ENCODE assay signal across 8 cellular contexts in genomic region chr12:108803428-108804105, GRCh38. TPM values are rescaled to one million over a fixed set of nuclear protein-coding genes. Genes with fewer than 3 reads are reported as not detected.
A peak's percentile ranks its signal among the peaks of the same experiment; 100 is the strongest.
DNase-seq lines count a peak whose midpoint lies in the region; ATAC-seq, FAIRE-seq and TF ChIP-seq lines count a peak whose summit lies in the region.

No MANE protein-coding gene starts in this region.

- peak; percentile 72 for DNase-seq in D721Med (ENCODE audit: insufficient read length, low spot score)
- DNase-seq in NCI-H446 (lab: John Stamatoyannopoulos, UW): peak; percentile 53 to 83
- DNase-seq in activated CD4-positive, alpha-beta T cell treated with anti-CD3 and anti-CD28 coated beads for 24 hours (ENCODE audit: low read depth in 2 of 2): peak; percentile 54 to 60
- DNase-seq in cerebellum (ENCODE audit: low spot score): peak; percentile 89
- peak; percentile 82 for DNase-seq in kidney tubule cell (ENCODE audit: low spot score)
- DNase-seq in stimulated activated CD4-positive, alpha-beta T cell treated with anti-CD3 and anti-CD28 coated beads, Interleukin-1b, Interleukin-23, amount 100 ng/mL, for 1 hour (ENCODE audit: low read depth in 2 of 2): peak; percentile 39 to 52

- TF ChIP-seq CTCF in D721Med (IDR thresholded peaks at IDR 0.05; ENCODE audit: insufficient read depth, missing control alignments): peak; percentile 96

- FAIRE-seq in D721Med (lab: Jason Lieb, UNC): peak; percentile 53

- ATAC-seq in HG02973 (IDR thresholded peaks at IDR 0.05; ENCODE audit: unreplicated experiment) (peak; percentile 60), HG02981 (IDR thresholded peaks at IDR 0.05; ENCODE audit: unreplicated experiment) (no peak)

RNA-seq across cellular contexts. Expression of gene SSH1, which starts 53.8 kb away (rescaled TPM):
- total RNA-seq in cerebellum: 13.1 TPM
